In the genomic region with DNA sequence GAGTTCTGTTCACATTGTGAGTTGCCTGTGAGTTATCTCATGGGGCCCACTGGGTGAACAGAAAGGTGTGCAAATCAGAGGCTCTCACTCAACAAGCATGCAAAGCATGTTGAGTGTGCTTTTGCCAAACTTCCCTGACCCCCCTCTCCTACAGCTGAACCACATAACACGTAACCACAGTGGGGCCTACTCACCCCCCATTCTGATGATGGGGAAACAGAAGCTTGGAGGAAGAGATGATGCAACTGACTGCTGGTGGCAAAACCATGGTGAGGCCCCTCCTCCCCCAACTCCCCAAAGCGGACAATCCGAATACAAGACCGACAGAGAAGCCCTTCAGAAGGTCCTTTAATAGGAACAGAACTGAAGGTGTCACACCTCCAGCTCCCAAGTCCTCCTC, we compare ENCODE assay signal across 1 cellular context.
TF ChIP-seq lines count a peak whose summit lies in the region.

No MANE protein-coding gene starts in this region.

TF ChIP-seq in GM12878, 131 proteins besides CTCF, POLR2A, EP300 and RAD21:
- TF ChIP-seq, protein P1, sequence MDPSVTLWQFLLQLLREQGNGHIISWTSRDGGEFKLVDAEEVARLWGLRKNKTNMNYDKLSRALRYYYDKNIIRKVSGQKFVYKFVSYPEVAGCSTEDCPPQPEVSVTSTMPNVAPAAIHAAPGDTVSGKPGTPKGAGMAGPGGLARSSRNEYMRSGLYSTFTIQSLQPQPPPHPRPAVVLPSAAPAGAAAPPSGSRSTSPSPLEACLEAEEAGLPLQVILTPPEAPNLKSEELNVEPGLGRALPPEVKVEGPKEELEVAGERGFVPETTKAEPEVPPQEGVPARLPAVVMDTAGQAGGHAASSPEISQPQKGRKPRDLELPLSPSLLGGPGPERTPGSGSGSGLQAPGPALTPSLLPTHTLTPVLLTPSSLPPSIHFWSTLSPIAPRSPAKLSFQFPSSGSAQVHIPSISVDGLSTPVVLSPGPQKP (IDR thresholded peaks at IDR 0.05; ENCODE audit: low read depth, low read length) = no peak
- TF ChIP-seq, protein P2, sequence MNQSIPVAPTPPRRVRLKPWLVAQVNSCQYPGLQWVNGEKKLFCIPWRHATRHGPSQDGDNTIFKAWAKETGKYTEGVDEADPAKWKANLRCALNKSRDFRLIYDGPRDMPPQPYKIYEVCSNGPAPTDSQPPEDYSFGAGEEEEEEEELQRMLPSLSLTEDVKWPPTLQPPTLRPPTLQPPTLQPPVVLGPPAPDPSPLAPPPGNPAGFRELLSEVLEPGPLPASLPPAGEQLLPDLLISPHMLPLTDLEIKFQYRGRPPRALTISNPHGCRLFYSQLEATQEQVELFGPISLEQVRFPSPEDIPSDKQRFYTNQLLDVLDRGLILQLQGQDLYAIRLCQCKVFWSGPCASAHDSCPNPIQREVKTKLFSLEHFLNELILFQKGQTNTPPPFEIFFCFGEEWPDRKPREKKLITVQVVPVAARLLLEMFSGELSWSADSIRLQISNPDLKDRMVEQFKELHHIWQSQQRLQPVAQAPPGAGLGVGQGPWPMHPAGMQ (IDR thresholded peaks at IDR 0.05; ENCODE audit: borderline replicate concordance) = no peak
- TF ChIP-seq HCFC1 (IDR thresholded peaks at IDR 0.05; ENCODE audit: low read length) = no peak
- no peak for TF ChIP-seq TAF1 (IDR thresholded peaks at IDR 0.05; ENCODE audit: borderline replicate concordance, low read depth, low read length)
- TF ChIP-seq, protein P3, sequence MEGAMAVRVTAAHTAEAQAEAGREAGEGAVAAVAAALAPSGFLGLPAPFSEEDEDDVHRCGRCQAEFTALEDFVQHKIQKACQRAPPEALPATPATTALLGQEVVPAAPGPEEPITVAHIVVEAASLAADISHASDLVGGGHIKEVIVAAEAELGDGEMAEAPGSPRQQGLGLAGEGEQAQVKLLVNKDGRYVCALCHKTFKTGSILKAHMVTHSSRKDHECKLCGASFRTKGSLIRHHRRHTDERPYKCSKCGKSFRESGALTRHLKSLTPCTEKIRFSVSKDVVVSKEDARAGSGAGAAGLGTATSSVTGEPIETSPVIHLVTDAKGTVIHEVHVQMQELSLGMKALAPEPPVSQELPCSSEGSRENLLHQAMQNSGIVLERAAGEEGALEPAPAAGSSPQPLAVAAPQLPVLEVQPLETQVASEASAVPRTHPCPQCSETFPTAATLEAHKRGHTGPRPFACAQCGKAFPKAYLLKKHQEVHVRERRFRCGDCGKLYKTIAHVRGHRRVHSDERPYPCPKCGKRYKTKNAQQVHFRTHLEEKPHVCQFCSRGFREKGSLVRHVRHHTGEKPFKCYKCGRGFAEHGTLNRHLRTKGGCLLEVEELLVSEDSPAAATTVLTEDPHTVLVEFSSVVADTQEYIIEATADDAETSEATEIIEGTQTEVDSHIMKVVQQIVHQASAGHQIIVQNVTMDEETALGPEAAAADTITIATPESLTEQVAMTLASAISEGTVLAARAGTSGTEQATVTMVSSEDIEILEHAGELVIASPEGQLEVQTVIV (IDR thresholded peaks at IDR 0.05; ENCODE audit: borderline replicate concordance, partially characterized antibody) = no peak
- TF ChIP-seq SUZ12 (IDR thresholded peaks at IDR 0.05; ENCODE audit: unreplicated experiment) = no peak
- no peak for TF ChIP-seq PAX8 (IDR thresholded peaks at IDR 0.05)
- TF ChIP-seq, protein P4, sequence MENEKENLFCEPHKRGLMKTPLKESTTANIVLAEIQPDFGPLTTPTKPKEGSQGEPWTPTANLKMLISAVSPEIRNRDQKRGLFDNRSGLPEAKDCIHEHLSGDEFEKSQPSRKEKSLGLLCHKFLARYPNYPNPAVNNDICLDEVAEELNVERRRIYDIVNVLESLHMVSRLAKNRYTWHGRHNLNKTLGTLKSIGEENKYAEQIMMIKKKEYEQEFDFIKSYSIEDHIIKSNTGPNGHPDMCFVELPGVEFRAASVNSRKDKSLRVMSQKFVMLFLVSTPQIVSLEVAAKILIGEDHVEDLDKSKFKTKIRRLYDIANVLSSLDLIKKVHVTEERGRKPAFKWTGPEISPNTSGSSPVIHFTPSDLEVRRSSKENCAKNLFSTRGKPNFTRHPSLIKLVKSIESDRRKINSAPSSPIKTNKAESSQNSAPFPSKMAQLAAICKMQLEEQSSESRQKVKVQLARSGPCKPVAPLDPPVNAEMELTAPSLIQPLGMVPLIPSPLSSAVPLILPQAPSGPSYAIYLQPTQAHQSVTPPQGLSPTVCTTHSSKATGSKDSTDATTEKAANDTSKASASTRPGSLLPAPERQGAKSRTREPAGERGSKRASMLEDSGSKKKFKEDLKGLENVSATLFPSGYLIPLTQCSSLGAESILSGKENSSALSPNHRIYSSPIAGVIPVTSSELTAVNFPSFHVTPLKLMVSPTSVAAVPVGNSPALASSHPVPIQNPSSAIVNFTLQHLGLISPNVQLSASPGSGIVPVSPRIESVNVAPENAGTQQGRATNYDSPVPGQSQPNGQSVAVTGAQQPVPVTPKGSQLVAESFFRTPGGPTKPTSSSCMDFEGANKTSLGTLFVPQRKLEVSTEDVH (IDR thresholded peaks at IDR 0.05; ENCODE audit: low read depth, partially characterized antibody) = no peak
- TF ChIP-seq POLR2AphosphoS2 (IDR thresholded peaks at IDR 0.05; ENCODE audit: low read depth, low read length) = no peak
- no peak for TF ChIP-seq ATF7 (IDR thresholded peaks at IDR 0.05; ENCODE audit: low read depth)
- no peak for TF ChIP-seq RB1 (IDR thresholded peaks at IDR 0.05; ENCODE audit: borderline replicate concordance)
- TF ChIP-seq KLF5 (IDR thresholded peaks at IDR 0.05; ENCODE audit: partially characterized antibody) = no peak
- TF ChIP-seq WRNIP1 (IDR thresholded peaks at IDR 0.05; ENCODE audit: borderline replicate concordance, low read depth, low read length) = no peak
- no peak for TF ChIP-seq MXI1 (IDR thresholded peaks at IDR 0.05; ENCODE audit: low read depth, low read length)
- TF ChIP-seq, protein P5, sequence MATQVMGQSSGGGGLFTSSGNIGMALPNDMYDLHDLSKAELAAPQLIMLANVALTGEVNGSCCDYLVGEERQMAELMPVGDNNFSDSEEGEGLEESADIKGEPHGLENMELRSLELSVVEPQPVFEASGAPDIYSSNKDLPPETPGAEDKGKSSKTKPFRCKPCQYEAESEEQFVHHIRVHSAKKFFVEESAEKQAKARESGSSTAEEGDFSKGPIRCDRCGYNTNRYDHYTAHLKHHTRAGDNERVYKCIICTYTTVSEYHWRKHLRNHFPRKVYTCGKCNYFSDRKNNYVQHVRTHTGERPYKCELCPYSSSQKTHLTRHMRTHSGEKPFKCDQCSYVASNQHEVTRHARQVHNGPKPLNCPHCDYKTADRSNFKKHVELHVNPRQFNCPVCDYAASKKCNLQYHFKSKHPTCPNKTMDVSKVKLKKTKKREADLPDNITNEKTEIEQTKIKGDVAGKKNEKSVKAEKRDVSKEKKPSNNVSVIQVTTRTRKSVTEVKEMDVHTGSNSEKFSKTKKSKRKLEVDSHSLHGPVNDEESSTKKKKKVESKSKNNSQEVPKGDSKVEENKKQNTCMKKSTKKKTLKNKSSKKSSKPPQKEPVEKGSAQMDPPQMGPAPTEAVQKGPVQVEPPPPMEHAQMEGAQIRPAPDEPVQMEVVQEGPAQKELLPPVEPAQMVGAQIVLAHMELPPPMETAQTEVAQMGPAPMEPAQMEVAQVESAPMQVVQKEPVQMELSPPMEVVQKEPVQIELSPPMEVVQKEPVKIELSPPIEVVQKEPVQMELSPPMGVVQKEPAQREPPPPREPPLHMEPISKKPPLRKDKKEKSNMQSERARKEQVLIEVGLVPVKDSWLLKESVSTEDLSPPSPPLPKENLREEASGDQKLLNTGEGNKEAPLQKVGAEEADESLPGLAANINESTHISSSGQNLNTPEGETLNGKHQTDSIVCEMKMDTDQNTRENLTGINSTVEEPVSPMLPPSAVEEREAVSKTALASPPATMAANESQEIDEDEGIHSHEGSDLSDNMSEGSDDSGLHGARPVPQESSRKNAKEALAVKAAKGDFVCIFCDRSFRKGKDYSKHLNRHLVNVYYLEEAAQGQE (IDR thresholded peaks at IDR 0.05; ENCODE audit: low read depth, low read length) = no peak
- TF ChIP-seq TARDBP (IDR thresholded peaks at IDR 0.05; ENCODE audit: borderline replicate concordance) = no peak
